Comparison of ENCODE assay signal across 11 cellular contexts in the genomic region with DNA sequence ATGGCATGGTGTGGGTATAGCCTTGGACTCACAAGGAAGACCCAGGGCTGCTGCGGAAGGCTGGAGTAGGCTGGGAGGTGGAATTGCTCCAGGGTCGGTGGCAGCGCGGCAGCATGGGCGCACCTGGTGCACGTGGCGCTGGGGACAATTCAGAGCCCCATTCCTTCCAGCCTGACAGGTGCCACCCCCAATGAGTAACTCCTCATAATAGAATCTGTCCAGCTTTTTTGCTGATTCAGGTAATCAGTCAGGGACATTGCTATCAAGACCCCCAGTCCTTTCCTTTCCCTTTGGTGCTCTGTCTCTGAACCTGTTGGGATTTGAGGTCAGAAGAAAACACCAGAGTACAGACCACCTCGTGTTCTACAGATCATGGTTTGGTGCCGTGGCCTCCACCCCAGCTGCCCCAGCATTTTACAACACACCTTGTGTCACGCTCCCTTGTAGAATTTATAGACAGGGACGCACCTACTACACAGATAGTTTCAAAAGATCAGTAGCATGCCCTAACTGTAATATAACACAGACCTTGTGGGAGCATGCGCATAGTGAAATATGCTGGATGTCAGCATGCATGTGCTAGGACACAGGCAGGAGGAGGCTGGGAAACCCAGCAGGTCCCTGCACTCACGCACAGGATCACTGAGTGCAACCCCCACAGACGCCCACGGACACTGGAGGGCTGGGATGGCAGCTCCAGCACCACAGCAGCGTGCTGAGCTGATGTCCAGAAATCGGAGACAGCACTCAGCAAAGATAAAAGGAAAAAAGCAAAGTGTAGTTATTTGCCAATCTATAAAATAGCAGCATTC.
"Had no signal": no experiment of that assay in that cellular context is flagged by ENCODE, and none has a peak within 500 bp of the region (broad histone marks: within the 10 kb centered on the region; RNA-seq: fewer than 3 reads in every experiment).

No MANE protein-coding gene starts in this region.

- H3K27me3 Mint-ChIP-seq: dendritic cell treated with granulocyte-macrophage colony-stimulating factor and Interleukin-4, amounts not matched to agents 40 ng/mL and 50 ng/mL, for 4 days had no signal

- H3K27ac ChIP-seq: esophagus squamous epithelium, gastroesophageal sphincter, neutrophil, upper lobe of left lung, uterus had no signal

- H3K4me3 Mint-ChIP-seq: dendritic cell treated with granulocyte-macrophage colony-stimulating factor and Interleukin-4, amounts not matched to agents 40 ng/mL and 50 ng/mL, for 4 days; immature natural killer cell; naive thymus-derived CD8-positive, alpha-beta T cell had no signal

- H3K27ac Mint-ChIP-seq: dendritic cell treated with granulocyte-macrophage colony-stimulating factor and Interleukin-4, amounts not matched to agents 40 ng/mL and 50 ng/mL, for 4 days; immature natural killer cell; naive thymus-derived CD8-positive, alpha-beta T cell had no signal

- H3K4me1 Mint-ChIP-seq: immature natural killer cell had no signal

- H3K4me2 ChIP-seq: smooth muscle cell had no signal

- DNase-seq: esophagus squamous epithelium; kidney; stimulated activated naive CD4-positive, alpha-beta T cell treated with Interleukin-2 at 50 U/mL for 16 hours; upper lobe of left lung had no signal

- H3K4me3 ChIP-seq: esophagus squamous epithelium, gastroesophageal sphincter, smooth muscle cell, upper lobe of left lung, uterus had no signal

- ATAC-seq: naive thymus-derived CD8-positive, alpha-beta T cell had no signal

- H3K9me3 ChIP-seq: esophagus squamous epithelium, gastroesophageal sphincter, neutrophil, upper lobe of left lung, uterus had no signal

- FAIRE-seq: kidney had no signal

- H3K9me3 Mint-ChIP-seq: dendritic cell treated with granulocyte-macrophage colony-stimulating factor and Interleukin-4, amounts not matched to agents 40 ng/mL and 50 ng/mL, for 4 days; immature natural killer cell; naive thymus-derived CD8-positive, alpha-beta T cell had no signal

- H3K27me3 ChIP-seq: esophagus squamous epithelium, gastroesophageal sphincter, neutrophil, upper lobe of left lung, uterus had no signal

- H3K36me3 Mint-ChIP-seq: immature natural killer cell; naive thymus-derived CD8-positive, alpha-beta T cell had no signal

- H3K36me3 ChIP-seq: uterus had no signal

- H3K4me1 ChIP-seq: esophagus squamous epithelium, uterus had no signal
